In genomic region chr6:20335872-20336271, GRCh38 we compare ENCODE assay signal across 1 cellular context.
TF ChIP-seq lines count a peak whose summit lies in the region.

No MANE protein-coding gene starts in this region.

TF ChIP-seq in WTC11, 78 proteins besides CTCF, POLR2A, EP300 and RAD21 (continued from another document):
- TF ChIP-seq ZNF512 (CRISPR knock-in tag; IDR thresholded peaks at IDR 0.05; ENCODE audit: borderline replicate concordance): no peak
- TF ChIP-seq ATF6 (CRISPR knock-in tag; IDR thresholded peaks at IDR 0.05): no peak
- no peak for TF ChIP-seq MAX (CRISPR knock-in tag; IDR thresholded peaks at IDR 0.05)
- TF ChIP-seq NR1H2 (CRISPR knock-in tag; IDR thresholded peaks at IDR 0.05): no peak
- TF ChIP-seq RELA (CRISPR knock-in tag; IDR thresholded peaks at IDR 0.05; ENCODE audit: borderline replicate concordance): no peak
- TF ChIP-seq AFF4 (CRISPR knock-in tag; IDR thresholded peaks at IDR 0.05; ENCODE audit: borderline replicate concordance): no peak
- no peak for TF ChIP-seq ZNF423 (CRISPR knock-in tag; IDR thresholded peaks at IDR 0.05)
- no peak for TF ChIP-seq CREM (CRISPR knock-in tag; IDR thresholded peaks at IDR 0.05)
TF ChIP-seq in WTC11: peak in this region for 0.
